ENCODE assay signal across 8 cellular contexts in genomic region chr21:34889287-34889536, GRCh38.
DNase-seq lines count a peak whose midpoint lies in the region; ATAC-seq, FAIRE-seq and TF ChIP-seq lines count a peak whose summit lies in the region.

No MANE protein-coding gene starts in this region.

- H3K27me3 ChIP-seq in hepatocyte (peaks cover 32% of the 10 kb centered on the region), skeletal muscle tissue (ENCODE audit: control insufficient read depth in 3 of 3, insufficient read depth in 3 of 3, low read length in 3 of 3) (peaks cover 0 to 20% (median 2%) of the 10 kb centered on the region in 3 donors)

- 1% methylated on average over 29 of the region's 31 CpGs for WGBS in hepatocyte (ENCODE audit: low lambda C conversion rate, missing lambda C conversion rate)

- H3K27ac ChIP-seq in hepatocyte (peak overlapping the region; percentile 99), skeletal muscle tissue (ENCODE audit: low read depth, low read length) (peak overlapping the region; percentile 95)

- peaks cover 33% of the 10 kb centered on the region for H3K79me2 ChIP-seq in hepatocyte

- H3K4me3 ChIP-seq in hepatocyte (peak overlapping the region; percentile 87), skeletal muscle tissue (ENCODE audit: low read length in 3 of 3) (peak overlapping the region; percentile 76 to 94 (median 78))

- H4K20me1 ChIP-seq in hepatocyte (ENCODE audit: insufficient read depth, poor library complexity, severe bottlenecking), result peaks cover 3% of the 10 kb centered on the region

- H3K9me2 ChIP-seq in hepatocyte (replicated peaks; ENCODE audit: insufficient read depth), result no peaks in the 10 kb centered on the region

- no peaks in the 10 kb centered on the region for H3K9me3 ChIP-seq in hepatocyte (ENCODE audit: low read depth)
- no peaks in the 10 kb centered on the region for H3K9me3 ChIP-seq in skeletal muscle tissue (ENCODE audit: control insufficient read depth in 3 of 3, low read length in 3 of 3)

- no peaks in the 10 kb centered on the region for H3K36me3 ChIP-seq in hepatocyte (replicated peaks; ENCODE audit: insufficient read depth, low read depth)
- H3K36me3 ChIP-seq in skeletal muscle tissue (ENCODE audit: control insufficient read depth in 3 of 3, insufficient read depth in 3 of 3, low read length in 3 of 3), result no peaks in the 10 kb centered on the region

- peak; percentile 25; the same call in 1 of the 2 replicates for TF ChIP-seq POLR2A in GM12892 (IDR thresholded peaks at IDR 0.05; ENCODE audit: low read depth, low read length)

- peak overlapping the region; percentile 76 to 88 (median 87) for H3K9ac ChIP-seq in skeletal muscle tissue (ENCODE audit: low read depth in 1 of 3, low read length in 3 of 3)

- ATAC-seq in HG03103 (IDR thresholded peaks at IDR 0.05; ENCODE audit: low read depth, unreplicated experiment) (peak; percentile 7), GM18868 (IDR thresholded peaks at IDR 0.05; ENCODE audit: unreplicated experiment) (no peak)

- peak overlapping the region; percentile 87 for H2AFZ ChIP-seq in hepatocyte

- DNase-seq in GM12892 (ENCODE audit: insufficient read length) (no peak), RKO (ENCODE audit: low spot score) (peak; percentile 61), hepatocyte (ENCODE audit: low spot score) (peak; percentile 78), germinal center (ENCODE audit: low spot score) (no peak)
- peak; percentile 38 for DNase-seq in activated naive CD8-positive, alpha-beta T cell treated with anti-CD3 and anti-CD28 coated beads, Interleukin-2, amount 50 U/mL, for 16 hours (ENCODE audit: low read depth, low spot score)

- peaks cover 3% of the 10 kb centered on the region for H3K4me1 ChIP-seq in hepatocyte (ENCODE audit: insufficient read depth)
- H3K4me1 ChIP-seq in skeletal muscle tissue (ENCODE audit: control insufficient read depth in 3 of 3, insufficient read depth in 3 of 3, low read length in 3 of 3), result peaks cover 14 to 19% (median 17%) of the 10 kb centered on the region in 3 donors

- no peak for TF ChIP-seq CTCF in hepatocyte (IDR thresholded peaks at IDR 0.05; ENCODE audit: poor library complexity)

- FAIRE-seq in GM12892 (lab: Jason Lieb, UNC), result no peak

- peak overlapping the region; percentile 97 for H3K4me2 ChIP-seq in hepatocyte

Comparison
In these comparisons a context has a peak if more than half of its experiments do, and no peak if none do; other contexts are left out.
1. DNase-seq: peak in RKO (single experiment), activated naive CD8-positive, alpha-beta T cell treated with anti-CD3 and anti-CD28 coated beads, Interleukin-2, amount 50 U/mL, for 16 hours (single experiment) and hepatocyte (single experiment); none in GM12892 (single experiment) and germinal center (single experiment).